8 cellular contexts compared by ENCODE assay signal in the genomic region with DNA sequence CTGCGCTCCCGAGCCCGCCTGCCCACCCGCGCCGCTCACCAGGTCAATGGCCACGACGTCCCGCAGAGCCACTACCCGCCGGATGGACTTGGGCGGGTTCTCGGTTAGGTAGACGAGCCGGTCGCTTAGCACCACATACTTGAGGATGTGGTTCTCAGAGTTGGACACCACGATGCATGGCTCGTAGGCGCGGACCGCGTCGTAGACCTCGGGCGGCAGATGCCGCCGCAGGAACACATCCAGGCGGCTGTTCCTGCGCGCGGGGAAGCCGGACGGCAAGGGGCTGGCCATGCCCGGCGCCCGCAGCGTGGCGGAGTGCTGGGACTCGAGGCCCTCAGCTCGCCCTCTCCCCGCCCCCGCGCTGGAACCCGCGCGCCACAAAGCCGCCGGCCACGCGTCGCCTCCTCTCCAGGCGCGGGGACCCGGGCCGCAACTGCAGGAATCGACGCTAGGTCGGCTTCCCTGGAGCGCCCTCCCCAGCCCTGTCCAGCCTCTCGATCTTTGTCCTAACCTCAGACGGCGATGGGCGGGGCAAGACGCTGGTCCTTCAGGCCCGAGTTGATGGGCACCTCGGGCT. TPM values are rescaled to one million over a fixed set of nuclear protein-coding genes. Genes with fewer than 3 reads are reported as not detected.
DNase-seq lines count a peak whose midpoint lies in the region; ATAC-seq lines count a peak whose summit lies in the region.

A gene with protein sequence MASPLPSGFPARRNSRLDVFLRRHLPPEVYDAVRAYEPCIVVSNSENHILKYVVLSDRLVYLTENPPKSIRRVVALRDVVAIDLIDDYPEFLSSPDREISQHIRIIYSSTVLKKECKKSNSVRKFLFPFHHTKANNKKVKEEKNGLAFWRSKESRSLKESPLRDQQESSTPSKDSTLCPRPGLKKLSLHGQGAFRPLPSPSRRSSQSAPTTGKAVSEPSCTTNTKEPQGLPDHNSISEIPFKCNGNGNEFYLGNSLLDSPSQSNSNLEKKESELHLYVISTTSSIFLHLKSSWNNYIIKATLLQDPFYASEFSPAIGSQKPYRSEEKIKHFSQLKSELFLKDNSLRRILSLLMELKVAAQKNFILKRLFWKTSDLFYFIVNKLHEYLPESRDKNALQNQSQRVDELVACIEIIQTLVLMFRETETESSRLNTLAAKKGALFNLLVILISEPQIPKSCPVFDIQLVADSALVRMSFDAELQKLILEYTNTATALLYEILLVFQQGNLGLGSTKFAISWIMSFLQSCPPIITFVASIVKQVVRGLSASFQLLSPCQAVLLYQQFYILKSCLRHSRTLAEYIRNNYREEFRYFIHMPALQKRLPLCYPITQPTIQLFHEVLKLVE (minus strand): TSS at position 484 of the 577 bp plus-strand sequence. CDS start 193 bp downstream, at position 291.

- ATAC-seq in activated T-cell treated with anti-CD3 and anti-CD28 coated beads, Interleukin-2, amount 50 U/mL, for 4 hours, result peak; percentile 39 to 47
- peak; percentile 67 for ATAC-seq in stimulated activated effector memory CD8-positive, alpha-beta T cell treated with anti-CD3 and anti-CD28 coated beads, Interleukin-12 subunit alpha, Interleukin-12 subunit beta, amount 100 ng/mL, for 72 hours

- DNase-seq in activated CD4-positive, alpha-beta T cell treated with anti-CD3 and anti-CD28 coated beads for 4 hours, result peak; percentile 12 to 15
- DNase-seq in activated CD4-positive, alpha-beta T cell treated with anti-CD3 and anti-CD28 coated beads for 1 hour, result no peak
- no peak for DNase-seq in activated T-cell treated with anti-CD3 and anti-CD28 coated beads, Interleukin-2, amount 50 U/mL, for 4 hours
- peak; percentile 36 for DNase-seq in hepatic stellate cell (ENCODE audit: low spot score)
- no peak for DNase-seq in stimulated activated effector memory CD8-positive, alpha-beta T cell treated with anti-CD3 and anti-CD28 coated beads, Interleukin-12 subunit alpha, Interleukin-12 subunit beta, amount 100 ng/mL, for 72 hours (ENCODE audit: low spot score in 2 of 2)
- DNase-seq in posterior vena cava (ENCODE audit: low spot score), result no peak
- no peak for DNase-seq in DMS153 treated with DMSO at 0.1 percent for 48 hours (lab: John Stamatoyannopoulos, UW; ENCODE audit: unreplicated experiment)
- no peak for DNase-seq in LoVo (ENCODE audit: low spot score)

- H3K27me3 Mint-ChIP-seq in activated T-cell treated with anti-CD3 and anti-CD28 coated beads, Interleukin-2, amount 50 U/mL, for 4 hours (ENCODE audit: low read depth), result peaks cover 4% of the 10 kb centered on the region

- no peaks in the 10 kb centered on the region for H3K9me3 Mint-ChIP-seq in activated T-cell treated with anti-CD3 and anti-CD28 coated beads, Interleukin-2, amount 50 U/mL, for 4 hours
- no peaks in the 10 kb centered on the region for H3K9me3 Mint-ChIP-seq in stimulated activated effector memory CD8-positive, alpha-beta T cell treated with anti-CD3 and anti-CD28 coated beads, Interleukin-12 subunit alpha, Interleukin-12 subunit beta, amount 100 ng/mL, for 72 hours

- peaks cover 18% of the 10 kb centered on the region for H3K4me1 Mint-ChIP-seq in activated T-cell treated with anti-CD3 and anti-CD28 coated beads, Interleukin-2, amount 50 U/mL, for 4 hours (ENCODE audit: low read depth)
- H3K4me1 Mint-ChIP-seq in stimulated activated effector memory CD8-positive, alpha-beta T cell treated with anti-CD3 and anti-CD28 coated beads, Interleukin-12 subunit alpha, Interleukin-12 subunit beta, amount 100 ng/mL, for 72 hours, result peaks cover 5% of the 10 kb centered on the region

- intact Hi-C loops in posterior vena cava (cut with DNase I), result no loop called here

- H3K4me3 Mint-ChIP-seq in activated T-cell treated with anti-CD3 and anti-CD28 coated beads, Interleukin-2, amount 50 U/mL, for 4 hours, result peak within 1 kb of the TSS; percentile 78
- peak within 1 kb of the TSS; percentile 67 for H3K4me3 Mint-ChIP-seq in stimulated activated effector memory CD8-positive, alpha-beta T cell treated with anti-CD3 and anti-CD28 coated beads, Interleukin-12 subunit alpha, Interleukin-12 subunit beta, amount 100 ng/mL, for 72 hours

- no peaks in the 10 kb centered on the region for H3K36me3 Mint-ChIP-seq in activated T-cell treated with anti-CD3 and anti-CD28 coated beads, Interleukin-2, amount 50 U/mL, for 4 hours (ENCODE audit: insufficient read depth)
- H3K36me3 Mint-ChIP-seq in stimulated activated effector memory CD8-positive, alpha-beta T cell treated with anti-CD3 and anti-CD28 coated beads, Interleukin-12 subunit alpha, Interleukin-12 subunit beta, amount 100 ng/mL, for 72 hours, result no peaks in the 10 kb centered on the region

- H3K27ac Mint-ChIP-seq in stimulated activated effector memory CD8-positive, alpha-beta T cell treated with anti-CD3 and anti-CD28 coated beads, Interleukin-12 subunit alpha, Interleukin-12 subunit beta, amount 100 ng/mL, for 72 hours, result no peak within 1 kb of the TSS

RNA-seq across cellular contexts. Expression of the gene that starts here (rescaled TPM):
- not detected for total RNA-seq in activated T-cell treated with anti-CD3 and anti-CD28 coated beads, Interleukin-2, amount 50 U/mL, for 4 hours
- total RNA-seq in posterior vena cava, result not detected

Comparison
In these comparisons a context has a peak if more than half of its experiments do, and no peak if none do; other contexts are left out.
1. DNase-seq: peak in activated CD4-positive, alpha-beta T cell treated with anti-CD3 and anti-CD28 coated beads for 4 hours (2 of 2) and hepatic stellate cell (single experiment); none in activated CD4-positive, alpha-beta T cell treated with anti-CD3 and anti-CD28 coated beads for 1 hour (single experiment), activated T-cell treated with anti-CD3 and anti-CD28 coated beads, Interleukin-2, amount 50 U/mL, for 4 hours (single experiment), stimulated activated effector memory CD8-positive, alpha-beta T cell treated with anti-CD3 and anti-CD28 coated beads, Interleukin-12 subunit alpha, Interleukin-12 subunit beta, amount 100 ng/mL, for 72 hours (0 of 2), posterior vena cava (single experiment), DMS153 treated with DMSO at 0.1 percent for 48 hours (single experiment) and LoVo (single experiment).
2. Peak in ATAC-seq in activated T-cell treated with anti-CD3 and anti-CD28 coated beads, Interleukin-2, amount 50 U/mL, for 4 hours; RNA of the gene not detected or under 1 TPM.